ENCODE assay signal across 14 cellular contexts in genomic region chr12:102503056-102503681, GRCh38. TPM values are rescaled to one million over a fixed set of nuclear protein-coding genes. Genes with fewer than 3 reads are reported as not detected.
DNase-seq lines count a peak whose midpoint lies in the region; ATAC-seq and TF ChIP-seq lines count a peak whose summit lies in the region.
"Had no signal": no experiment of that assay in that cellular context is flagged by ENCODE, and none has a peak within 500 bp of the region (broad histone marks: within the 10 kb centered on the region; RNA-seq: fewer than 3 reads in every experiment).

No MANE protein-coding gene starts in this region.

- POLR2A ChIA-PET in A673 (lab: Charles Lee; ENCODE audit: low non-redundant PET): no interaction called here

- no peaks in the 10 kb centered on the region for H3K4me1 ChIP-seq in A673 (ENCODE audit: insufficient read depth, low read length, poor library complexity, severe bottlenecking)
- H3K4me1 ChIP-seq: SJCRH30 had no signal

- BruUV-seq in A673 (replicated peaks; lab: Mats Ljungman, UMichigan): no TSS peak

- H3K27ac ChIP-seq in A673 (ENCODE audit: low read depth, low read length, poor library complexity, severe bottlenecking): no peak overlapping the region
- H3K27ac ChIP-seq: SJCRH30 had no signal

- H3K4me3 ChIP-seq in A673 (ENCODE audit: low read depth, low read length, poor library complexity, severe bottlenecking): no peak overlapping the region
- H3K4me3 ChIP-seq: gastrocnemius medialis, SJCRH30 had no signal

- no peak for TF ChIP-seq CTCF in A673 (conservative IDR thresholded peaks at IDR 0.05; ENCODE audit: low read depth, low read length)

- peak; percentile 64 for ATAC-seq in GM19324 (IDR thresholded peaks at IDR 0.05; ENCODE audit: low FRiP score, unreplicated experiment)
- peak; percentile 56 for ATAC-seq in HG03045 (IDR thresholded peaks at IDR 0.05; ENCODE audit: unreplicated experiment)

- H3K9me3 ChIP-seq in A673 (ENCODE audit: low read depth, low read length, poor library complexity, severe bottlenecking): no peaks in the 10 kb centered on the region
- H3K9me3 ChIP-seq: gastrocnemius medialis, SJCRH30 had no signal

- intact Hi-C loops in A673 (cut with micrococcal nuclease; ENCODE audit: unreplicated experiment): no loop called here

- CTCF ChIA-PET in A673 (lab: Charles Lee): no interaction called here

- DNase-seq in A673 (ENCODE audit: low spot score): peak; percentile 66
- DNase-seq in OCI-M1 (lab: John Stamatoyannopoulos, UW): peak; percentile 44
- DNase-seq in AML-193 (lab: John Stamatoyannopoulos, UW): no peak
- no peak for DNase-seq in AG08396 (ENCODE audit: low spot score)
- no peak for DNase-seq in DMS 273 treated with DMSO at 0.1 percent for 48 hours (lab: John Stamatoyannopoulos, UW)
- DNase-seq in activated effector memory CD4-positive, alpha-beta T cell treated with Interleukin-2 at 50 U/mL for 16 hours: no peak
- DNase-seq: activated CD4-positive, alpha-beta T cell treated with anti-CD3 and anti-CD28 coated beads for 48 hours; activated naive CD8-positive, alpha-beta T cell treated with anti-CD3 and anti-CD28 coated beads, Interleukin-2, amount 10 ng/mL, durations not matched to agents 7 days and 5 days; gastrocnemius medialis; H7; SJCRH30; stimulated activated CD4-positive, alpha-beta T cell treated with anti-CD3 and anti-CD28 coated beads, Interleukin-4, amount 100 ng/mL, for 4 hours had no signal

- H3K36me3 ChIP-seq in A673 (ENCODE audit: insufficient read depth, low read length, poor library complexity, severe bottlenecking): no peaks in the 10 kb centered on the region
- H3K36me3 ChIP-seq: gastrocnemius medialis, SJCRH30 had no signal

- H3K27me3 ChIP-seq in A673 (replicated peaks; ENCODE audit: insufficient read depth, low read depth, low read length, poor library complexity): peaks cover 7% of the 10 kb centered on the region
- H3K27me3 ChIP-seq: gastrocnemius medialis, SJCRH30 had no signal

RNA-seq across cellular contexts. Expression of gene IGF1, which starts 22.8 kb away (rescaled TPM):
- total RNA-seq in A673 (2021): 16.4 and 18.0 TPM in 2 replicates
- total RNA-seq: H7 had no signal

Comparison
In these comparisons a context has a peak if more than half of its experiments do, and no peak if none do; other contexts are left out.
1. DNase-seq: peak in A673 (single experiment) and OCI-M1 (single experiment); none in AML-193 (0 of 2), AG08396 (single experiment), DMS 273 treated with DMSO at 0.1 percent for 48 hours (single experiment) and activated effector memory CD4-positive, alpha-beta T cell treated with Interleukin-2 at 50 U/mL for 16 hours (single experiment).